Comparison of ENCODE assay signal across 1 cellular context in the genomic region with DNA sequence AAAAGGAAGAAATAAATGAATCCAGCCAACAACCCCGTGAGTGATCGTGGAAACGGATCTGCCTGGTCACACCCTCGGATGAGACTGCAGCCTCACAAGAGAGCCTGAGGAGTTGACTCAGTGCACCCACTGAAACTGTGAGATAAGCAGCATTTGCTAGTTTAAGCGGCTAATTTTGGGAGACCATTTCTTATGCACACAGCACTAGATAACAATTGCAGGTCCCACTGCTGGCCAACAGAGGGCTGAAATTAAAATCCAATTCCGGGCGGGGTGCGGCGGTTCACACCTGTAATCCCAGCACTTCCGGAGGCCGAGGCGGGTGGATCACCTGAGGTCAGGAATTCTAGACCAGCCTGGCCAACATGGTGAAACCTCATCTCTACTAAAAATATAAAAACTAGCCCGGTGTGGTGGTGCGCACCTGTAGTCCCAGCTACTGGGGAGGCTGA.
TF ChIP-seq lines count a peak whose summit lies in the region.

No MANE protein-coding gene starts in this region.

TF ChIP-seq in K562, 482 proteins besides CTCF, POLR2A, EP300 and RAD21 (continued from another document and continues in another):
- TF ChIP-seq, protein P1, sequence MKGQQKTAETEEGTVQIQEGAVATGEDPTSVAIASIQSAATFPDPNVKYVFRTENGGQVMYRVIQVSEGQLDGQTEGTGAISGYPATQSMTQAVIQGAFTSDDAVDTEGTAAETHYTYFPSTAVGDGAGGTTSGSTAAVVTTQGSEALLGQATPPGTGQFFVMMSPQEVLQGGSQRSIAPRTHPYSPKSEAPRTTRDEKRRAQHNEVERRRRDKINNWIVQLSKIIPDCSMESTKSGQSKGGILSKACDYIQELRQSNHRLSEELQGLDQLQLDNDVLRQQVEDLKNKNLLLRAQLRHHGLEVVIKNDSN (CRISPR knock-in tag; IDR thresholded peaks at IDR 0.05) = no peak
- TF ChIP-seq KAT8 (IDR thresholded peaks at IDR 0.05; ENCODE audit: low read depth) (no peak), FOXM1 (IDR thresholded peaks at IDR 0.05; ENCODE audit: low read depth) (no peak), FOXM1 (CRISPR knock-in tag; IDR thresholded peaks at IDR 0.05; ENCODE audit: low read depth) (no peak), SREBF1 (IDR thresholded peaks at IDR 0.05; ENCODE audit: borderline replicate concordance, low read depth, low read length) (no peak), ZNF830 (CRISPR knock-in tag; IDR thresholded peaks at IDR 0.05) (no peak), HNRNPL (IDR thresholded peaks at IDR 0.05; ENCODE audit: low read depth, low read length) (no peak), TAF9B (IDR thresholded peaks at IDR 0.05; ENCODE audit: partially characterized antibody) (no peak), SIN3A (IDR thresholded peaks at IDR 0.05; ENCODE audit: borderline replicate concordance in 2 of 2, control insufficient read depth in 1 of 2, low read depth in 2 of 2, low read length in 2 of 2) (no peak), CBX5 (IDR thresholded peaks at IDR 0.05; ENCODE audit: borderline replicate concordance, low read depth) (no peak), ZBTB7A (IDR thresholded peaks at IDR 0.05; ENCODE audit: borderline replicate concordance, control insufficient read depth, low read depth, low read length) (no peak), ZNF121 (CRISPR knock-in tag; conservative IDR thresholded peaks at IDR 0.05) (no peak), ZBTB1 (CRISPR knock-in tag; IDR thresholded peaks at IDR 0.05; ENCODE audit: borderline replicate concordance, low read depth) (no peak), CHD2 (IDR thresholded peaks at IDR 0.05; ENCODE audit: low read depth, low read length) (no peak), BRD9 (IDR thresholded peaks at IDR 0.05; ENCODE audit: low read depth, partially characterized antibody) (peak; percentile 24), C11orf30 (IDR thresholded peaks at IDR 0.05; ENCODE audit: low read depth) (peak; percentile 33; the same call in 1 of the 2 replicates), ESRRB (CRISPR knock-in tag; IDR thresholded peaks at IDR 0.05; ENCODE audit: borderline replicate concordance) (no peak), LEF1 (IDR thresholded peaks at IDR 0.05) (no peak), PCBP2 (IDR thresholded peaks at IDR 0.05; ENCODE audit: low read depth, low read length, poor library complexity, severe bottlenecking) (no peak), ZNF175 (CRISPR knock-in tag; IDR thresholded peaks at IDR 0.05; ENCODE audit: low read depth) (no peak), SRF (CRISPR knock-in tag; IDR thresholded peaks at IDR 0.05) (no peak), HCFC1 (IDR thresholded peaks at IDR 0.05; ENCODE audit: low read depth, low read length) (no peak), PHB (CRISPR knock-in tag; IDR thresholded peaks at IDR 0.05) (no peak), ZNF75A (CRISPR knock-in tag; IDR thresholded peaks at IDR 0.05) (no peak), ZNF41 (CRISPR knock-in tag; conservative IDR thresholded peaks at IDR 0.05) (no peak), ATF1 (CRISPR knock-in tag; IDR thresholded peaks at IDR 0.05) (no peak), ATF1 (tag; IDR thresholded peaks at IDR 0.05) (no peak), RAD51 (IDR thresholded peaks at IDR 0.05; ENCODE audit: borderline replicate concordance, low read depth) (no peak), SOX6 (IDR thresholded peaks at IDR 0.05) (no peak), NCOA6 (IDR thresholded peaks at IDR 0.05) (no peak), EGR1 (conservative IDR thresholded peaks at IDR 0.05) (no peak)
- TF ChIP-seq, protein P2, sequence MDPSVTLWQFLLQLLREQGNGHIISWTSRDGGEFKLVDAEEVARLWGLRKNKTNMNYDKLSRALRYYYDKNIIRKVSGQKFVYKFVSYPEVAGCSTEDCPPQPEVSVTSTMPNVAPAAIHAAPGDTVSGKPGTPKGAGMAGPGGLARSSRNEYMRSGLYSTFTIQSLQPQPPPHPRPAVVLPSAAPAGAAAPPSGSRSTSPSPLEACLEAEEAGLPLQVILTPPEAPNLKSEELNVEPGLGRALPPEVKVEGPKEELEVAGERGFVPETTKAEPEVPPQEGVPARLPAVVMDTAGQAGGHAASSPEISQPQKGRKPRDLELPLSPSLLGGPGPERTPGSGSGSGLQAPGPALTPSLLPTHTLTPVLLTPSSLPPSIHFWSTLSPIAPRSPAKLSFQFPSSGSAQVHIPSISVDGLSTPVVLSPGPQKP (CRISPR knock-in tag; IDR thresholded peaks at IDR 0.05) = no peak
- TF ChIP-seq, protein P3, sequence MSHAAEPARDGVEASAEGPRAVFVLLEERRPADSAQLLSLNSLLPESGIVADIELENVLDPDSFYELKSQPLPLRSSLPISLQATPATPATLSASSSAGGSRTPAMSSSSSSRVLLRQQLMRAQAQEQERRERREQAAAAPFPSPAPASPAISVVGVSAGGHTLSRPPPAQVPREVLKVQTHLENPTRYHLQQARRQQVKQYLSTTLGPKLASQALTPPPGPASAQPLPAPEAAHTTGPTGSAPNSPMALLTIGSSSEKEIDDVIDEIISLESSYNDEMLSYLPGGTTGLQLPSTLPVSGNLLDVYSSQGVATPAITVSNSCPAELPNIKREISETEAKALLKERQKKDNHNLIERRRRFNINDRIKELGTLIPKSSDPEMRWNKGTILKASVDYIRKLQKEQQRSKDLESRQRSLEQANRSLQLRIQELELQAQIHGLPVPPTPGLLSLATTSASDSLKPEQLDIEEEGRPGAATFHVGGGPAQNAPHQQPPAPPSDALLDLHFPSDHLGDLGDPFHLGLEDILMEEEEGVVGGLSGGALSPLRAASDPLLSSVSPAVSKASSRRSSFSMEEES (CRISPR knock-in tag; IDR thresholded peaks at IDR 0.05) = no peak
- TF ChIP-seq, protein P4, sequence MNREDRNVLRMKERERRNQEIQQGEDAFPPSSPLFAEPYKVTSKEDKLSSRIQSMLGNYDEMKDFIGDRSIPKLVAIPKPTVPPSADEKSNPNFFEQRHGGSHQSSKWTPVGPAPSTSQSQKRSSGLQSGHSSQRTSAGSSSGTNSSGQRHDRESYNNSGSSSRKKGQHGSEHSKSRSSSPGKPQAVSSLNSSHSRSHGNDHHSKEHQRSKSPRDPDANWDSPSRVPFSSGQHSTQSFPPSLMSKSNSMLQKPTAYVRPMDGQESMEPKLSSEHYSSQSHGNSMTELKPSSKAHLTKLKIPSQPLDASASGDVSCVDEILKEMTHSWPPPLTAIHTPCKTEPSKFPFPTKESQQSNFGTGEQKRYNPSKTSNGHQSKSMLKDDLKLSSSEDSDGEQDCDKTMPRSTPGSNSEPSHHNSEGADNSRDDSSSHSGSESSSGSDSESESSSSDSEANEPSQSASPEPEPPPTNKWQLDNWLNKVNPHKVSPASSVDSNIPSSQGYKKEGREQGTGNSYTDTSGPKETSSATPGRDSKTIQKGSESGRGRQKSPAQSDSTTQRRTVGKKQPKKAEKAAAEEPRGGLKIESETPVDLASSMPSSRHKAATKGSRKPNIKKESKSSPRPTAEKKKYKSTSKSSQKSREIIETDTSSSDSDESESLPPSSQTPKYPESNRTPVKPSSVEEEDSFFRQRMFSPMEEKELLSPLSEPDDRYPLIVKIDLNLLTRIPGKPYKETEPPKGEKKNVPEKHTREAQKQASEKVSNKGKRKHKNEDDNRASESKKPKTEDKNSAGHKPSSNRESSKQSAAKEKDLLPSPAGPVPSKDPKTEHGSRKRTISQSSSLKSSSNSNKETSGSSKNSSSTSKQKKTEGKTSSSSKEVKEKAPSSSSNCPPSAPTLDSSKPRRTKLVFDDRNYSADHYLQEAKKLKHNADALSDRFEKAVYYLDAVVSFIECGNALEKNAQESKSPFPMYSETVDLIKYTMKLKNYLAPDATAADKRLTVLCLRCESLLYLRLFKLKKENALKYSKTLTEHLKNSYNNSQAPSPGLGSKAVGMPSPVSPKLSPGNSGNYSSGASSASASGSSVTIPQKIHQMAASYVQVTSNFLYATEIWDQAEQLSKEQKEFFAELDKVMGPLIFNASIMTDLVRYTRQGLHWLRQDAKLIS (CRISPR knock-in tag; IDR thresholded peaks at IDR 0.05) = no peak
- TF ChIP-seq, protein P5, sequence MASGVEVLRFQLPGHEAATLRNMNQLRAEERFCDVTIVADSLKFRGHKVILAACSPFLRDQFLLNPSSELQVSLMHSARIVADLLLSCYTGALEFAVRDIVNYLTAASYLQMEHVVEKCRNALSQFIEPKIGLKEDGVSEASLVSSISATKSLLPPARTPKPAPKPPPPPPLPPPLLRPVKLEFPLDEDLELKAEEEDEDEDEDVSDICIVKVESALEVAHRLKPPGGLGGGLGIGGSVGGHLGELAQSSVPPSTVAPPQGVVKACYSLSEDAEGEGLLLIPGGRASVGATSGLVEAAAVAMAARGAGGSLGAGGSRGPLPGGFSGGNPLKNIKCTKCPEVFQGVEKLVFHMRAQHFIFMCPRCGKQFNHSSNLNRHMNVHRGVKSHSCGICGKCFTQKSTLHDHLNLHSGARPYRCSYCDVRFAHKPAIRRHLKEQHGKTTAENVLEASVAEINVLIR (CRISPR knock-in tag; IDR thresholded peaks at IDR 0.05) = no peak
- TF ChIP-seq, protein P6, sequence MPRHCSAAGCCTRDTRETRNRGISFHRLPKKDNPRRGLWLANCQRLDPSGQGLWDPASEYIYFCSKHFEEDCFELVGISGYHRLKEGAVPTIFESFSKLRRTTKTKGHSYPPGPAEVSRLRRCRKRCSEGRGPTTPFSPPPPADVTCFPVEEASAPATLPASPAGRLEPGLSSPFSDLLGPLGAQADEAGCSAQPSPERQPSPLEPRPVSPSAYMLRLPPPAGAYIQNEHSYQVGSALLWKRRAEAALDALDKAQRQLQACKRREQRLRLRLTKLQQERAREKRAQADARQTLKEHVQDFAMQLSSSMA (CRISPR knock-in tag; IDR thresholded peaks at IDR 0.05) = no peak
- TF ChIP-seq, protein P7, sequence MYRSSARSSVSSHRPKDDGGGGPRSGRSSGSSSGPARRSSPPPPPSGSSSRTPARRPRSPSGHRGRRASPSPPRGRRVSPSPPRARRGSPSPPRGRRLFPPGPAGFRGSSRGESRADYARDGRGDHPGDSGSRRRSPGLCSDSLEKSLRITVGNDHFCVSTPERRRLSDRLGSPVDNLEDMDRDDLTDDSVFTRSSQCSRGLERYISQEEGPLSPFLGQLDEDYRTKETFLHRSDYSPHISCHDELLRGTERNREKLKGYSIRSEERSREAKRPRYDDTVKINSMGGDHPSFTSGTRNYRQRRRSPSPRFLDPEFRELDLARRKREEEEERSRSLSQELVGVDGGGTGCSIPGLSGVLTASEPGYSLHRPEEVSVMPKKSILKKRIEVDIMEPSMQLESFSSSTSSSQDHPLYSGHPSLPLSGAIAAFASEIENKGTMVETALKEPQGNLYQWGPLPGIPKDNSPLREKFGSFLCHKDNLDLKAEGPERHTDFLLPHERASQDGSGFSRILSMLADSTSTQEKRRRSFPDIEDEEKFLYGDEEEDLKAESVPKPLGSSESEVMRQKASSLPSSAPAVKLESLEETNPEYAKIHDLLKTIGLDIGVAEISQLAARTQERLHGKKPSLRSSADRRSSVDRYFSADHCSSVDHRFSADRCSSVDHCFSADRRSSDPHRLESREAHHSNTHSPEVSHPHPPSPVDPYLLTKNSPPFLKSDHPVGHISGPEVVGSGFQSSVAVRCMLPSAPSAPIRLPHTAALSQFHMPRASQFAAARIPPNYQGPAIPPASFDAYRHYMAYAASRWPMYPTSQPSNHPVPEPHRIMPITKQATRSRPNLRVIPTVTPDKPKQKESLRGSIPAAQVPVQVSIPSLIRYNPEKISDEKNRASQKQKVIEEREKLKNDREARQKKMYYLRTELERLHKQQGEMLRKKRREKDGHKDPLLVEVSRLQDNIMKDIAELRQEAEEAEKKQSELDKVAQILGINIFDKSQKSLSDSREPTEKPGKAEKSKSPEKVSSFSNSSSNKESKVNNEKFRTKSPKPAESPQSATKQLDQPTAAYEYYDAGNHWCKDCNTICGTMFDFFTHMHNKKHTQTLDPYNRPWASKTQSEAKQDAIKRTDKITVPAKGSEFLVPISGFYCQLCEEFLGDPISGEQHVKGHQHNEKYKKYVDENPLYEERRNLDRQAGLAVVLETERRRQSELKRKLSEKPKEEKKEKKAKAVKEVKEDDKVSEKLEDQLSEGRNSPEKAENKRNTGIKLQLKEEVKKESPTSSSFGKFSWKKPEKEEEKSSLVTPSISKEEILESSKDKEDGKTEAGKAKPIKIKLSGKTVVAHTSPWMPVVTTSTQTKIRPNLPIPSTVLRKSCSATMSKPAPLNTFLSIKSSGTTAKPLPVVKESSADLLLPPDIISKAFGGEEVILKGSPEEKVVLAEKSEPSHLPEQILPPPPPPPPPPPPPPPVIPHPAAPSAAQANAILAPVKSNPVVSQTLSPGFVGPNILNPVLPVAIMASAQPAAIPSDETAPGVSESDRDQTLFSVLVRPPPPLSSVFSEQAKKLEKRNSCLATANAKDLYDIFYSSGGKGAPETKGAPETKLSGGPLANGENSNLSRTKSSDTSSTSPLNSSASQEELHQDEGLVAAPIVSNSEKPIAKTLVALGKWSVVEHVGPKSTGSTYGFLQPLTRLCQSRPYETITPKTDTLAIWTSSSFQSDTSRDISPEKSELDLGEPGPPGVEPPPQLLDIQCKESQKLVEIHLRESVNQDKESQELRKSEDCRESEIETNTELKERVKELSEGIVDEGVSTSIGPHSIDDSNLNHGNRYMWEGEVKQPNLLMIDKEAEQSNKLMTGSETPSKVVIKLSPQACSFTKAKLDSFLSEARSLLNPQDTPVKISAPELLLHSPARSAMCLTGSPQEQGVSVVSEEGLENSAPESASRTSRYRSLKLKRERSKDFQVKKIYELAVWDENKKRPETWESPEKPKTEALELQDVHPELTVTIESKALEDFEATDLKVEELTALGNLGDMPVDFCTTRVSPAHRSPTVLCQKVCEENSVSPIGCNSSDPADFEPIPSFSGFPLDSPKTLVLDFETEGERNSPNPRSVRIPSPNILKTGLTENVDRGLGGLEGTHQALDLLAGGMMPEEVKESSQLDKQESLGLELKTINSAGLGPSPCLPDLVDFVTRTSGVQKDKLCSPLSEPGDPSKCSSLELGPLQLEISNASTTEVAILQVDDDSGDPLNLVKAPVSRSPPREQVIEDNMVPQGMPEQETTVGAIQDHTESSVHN (IDR thresholded peaks at IDR 0.05; ENCODE audit: borderline replicate concordance in 1 of 2, low read depth in 1 of 2) = no peak
